ENCODE assay signal across 27 cellular contexts in the genomic region with DNA sequence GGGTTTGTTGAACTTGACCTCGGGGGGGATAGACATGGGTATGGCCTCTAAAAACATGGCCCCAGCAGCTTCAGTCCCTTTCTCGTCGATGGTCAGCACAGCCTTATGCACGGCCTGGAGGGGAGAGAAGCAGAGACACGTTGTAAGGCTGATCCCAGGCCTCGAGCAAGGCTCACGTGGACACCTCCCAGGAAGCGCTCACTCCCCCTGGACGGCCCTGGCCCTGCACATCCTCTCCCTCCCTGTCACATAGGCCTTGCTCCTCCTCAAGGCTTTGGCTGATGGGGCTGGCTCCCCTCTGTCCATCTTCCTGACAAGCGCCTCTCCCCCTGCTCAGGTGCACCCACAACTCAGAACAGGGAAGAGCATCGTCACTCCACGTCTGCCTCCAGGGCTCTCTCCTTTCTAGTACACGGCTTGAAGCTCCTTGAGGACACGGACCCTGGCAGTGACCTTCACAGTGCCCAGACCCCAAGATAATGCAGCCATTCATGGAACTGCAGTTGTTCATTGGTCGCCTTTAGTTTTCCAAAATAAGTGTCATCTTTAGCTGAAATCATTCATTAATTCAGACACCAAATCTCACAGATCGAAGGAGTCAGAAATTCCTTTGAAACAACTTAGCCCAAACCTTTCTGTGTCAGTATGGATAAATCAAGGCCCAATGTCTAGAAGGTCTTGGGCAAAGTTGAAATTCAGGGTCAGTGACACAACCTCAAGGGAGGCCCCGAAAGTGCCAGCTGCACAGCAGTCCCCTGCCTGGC. TPM values are rescaled to one million over a fixed set of nuclear protein-coding genes. Genes with fewer than 3 reads are reported as not detected.
A peak's percentile ranks its signal among the peaks of the same experiment; 100 is the strongest.
DNase-seq lines count a peak whose midpoint lies in the region; ATAC-seq and TF ChIP-seq lines count a peak whose summit lies in the region.
"Had no signal": no experiment of that assay in that cellular context is flagged by ENCODE, and none has a peak within 500 bp of the region (broad histone marks: within the 10 kb centered on the region; RNA-seq: fewer than 3 reads in every experiment).

No MANE protein-coding gene starts in this region.

- peak overlapping the region; percentile 57 to 67 for H3K27ac Mint-ChIP-seq in activated naive CD4-positive, alpha-beta T cell treated with anti-CD3 and anti-CD28 coated beads, Interleukin-2, amount 50 U/mL, for 72 hours
- H3K27ac Mint-ChIP-seq in activated naive CD4-positive, alpha-beta T cell treated with anti-CD3 and anti-CD28 coated beads, Interleukin-2, amount 10 ng/mL, durations not matched to agents 7 days and 5 days = no peak overlapping the region
- H3K27ac Mint-ChIP-seq in activated T-helper 17 cell treated with anti-CD3 and anti-CD28 coated beads, Interleukin-2, amount 50 U/mL, for 72 hours = peak overlapping the region; percentile 89
- H3K27ac Mint-ChIP-seq: CD4-positive, alpha-beta T cell; GM23338; HFFc6 had no signal

- peaks cover 4% of the 10 kb centered on the region for H3K27me3 Mint-ChIP-seq in activated naive CD4-positive, alpha-beta T cell treated with anti-CD3 and anti-CD28 coated beads, Interleukin-2, amount 10 ng/mL, durations not matched to agents 7 days and 5 days
- H3K27me3 Mint-ChIP-seq in activated T-helper 17 cell treated with anti-CD3 and anti-CD28 coated beads, Interleukin-2, amount 50 U/mL, for 72 hours = peaks cover 4% of the 10 kb centered on the region
- H3K27me3 Mint-ChIP-seq: CD4-positive, alpha-beta T cell had no signal

- POLR2A ChIA-PET in PC-9 (lab: Charles Lee; ENCODE audit: unreplicated experiment) = no interaction called here

- ATAC-seq in activated naive CD4-positive, alpha-beta T cell treated with anti-CD3 and anti-CD28 coated beads, Interleukin-2, amount 50 U/mL, for 72 hours = no peak
- ATAC-seq in activated T-helper 17 cell treated with anti-CD3 and anti-CD28 coated beads, Interleukin-2, amount 50 U/mL, for 72 hours (replicated peaks) = no peak
- ATAC-seq in GM21825 (IDR thresholded peaks at IDR 0.05; ENCODE audit: unreplicated experiment) = no peak
- ATAC-seq: GM23338, PC-3 had no signal

- intact Hi-C loops in PC-9 (cut with micrococcal nuclease; ENCODE audit: unreplicated experiment) = no loop called here

- no peaks in the 10 kb centered on the region for H3K9me2 ChIP-seq in PC-9 (ENCODE audit: insufficient read depth)

- H3F3A ChIP-seq in PC-9 (ENCODE audit: insufficient read depth, low read depth) = no peaks in the 10 kb centered on the region

- H3K36me3 ChIP-seq in liver (ENCODE audit: control insufficient read depth in 4 of 4, insufficient read depth in 3 of 4, low read depth in 1 of 4, low read length in 3 of 4) (peaks cover 5 to 39% (median 25%) of the 10 kb centered on the region in 4 donors), neutrophil (peaks cover 79% of the 10 kb centered on the region), PC-9 (ENCODE audit: low read depth) (no peaks in the 10 kb centered on the region)
- H3K36me3 ChIP-seq: BLaER1, HAP-1 had no signal

- 69% methylated on average over 17 of the region's 17 CpGs for WGBS in liver

- TF ChIP-seq CTCF in liver (IDR thresholded peaks at IDR 0.05; ENCODE audit: low read depth, low read length, missing input control) (no peak), neutrophil (IDR thresholded peaks at IDR 0.05) (no peak), PC-9 (conservative IDR thresholded peaks at IDR 0.05) (no peak)

- H3K79me2 ChIP-seq in PC-9 (ENCODE audit: low read depth) = no peaks in the 10 kb centered on the region

- H3K9me3 Mint-ChIP-seq in activated naive CD4-positive, alpha-beta T cell treated with anti-CD3 and anti-CD28 coated beads, Interleukin-2, amount 50 U/mL, for 72 hours = no peaks in the 10 kb centered on the region
- no peaks in the 10 kb centered on the region for H3K9me3 Mint-ChIP-seq in activated naive CD4-positive, alpha-beta T cell treated with anti-CD3 and anti-CD28 coated beads, Interleukin-2, amount 10 ng/mL, durations not matched to agents 7 days and 5 days
- H3K9me3 Mint-ChIP-seq in activated T-helper 17 cell treated with anti-CD3 and anti-CD28 coated beads, Interleukin-2, amount 50 U/mL, for 72 hours = peaks cover 4% of the 10 kb centered on the region
- H3K9me3 Mint-ChIP-seq: CD4-positive, alpha-beta T cell; GM23338 had no signal

- H3K4me1 Mint-ChIP-seq in activated naive CD4-positive, alpha-beta T cell treated with anti-CD3 and anti-CD28 coated beads, Interleukin-2, amount 10 ng/mL, durations not matched to agents 7 days and 5 days = no peaks in the 10 kb centered on the region
- H3K4me1 Mint-ChIP-seq in activated T-helper 17 cell treated with anti-CD3 and anti-CD28 coated beads, Interleukin-2, amount 50 U/mL, for 72 hours = peaks cover 42% of the 10 kb centered on the region

- no peak for TF ChIP-seq RAD21 in liver (IDR thresholded peaks at IDR 0.05)

- CTCF ChIA-PET in activated naive CD4-positive, alpha-beta T cell treated with anti-CD3 and anti-CD28 coated beads, Interleukin-2, amount 10 ng/mL, durations not matched to agents 7 days and 5 days (lab: Charles Lee) = interaction anchor here (1.2 kb wide), 1 partner anchor 108 kb away, joined by 3 read pairs; no protein-coding TSS in a partner anchor
- CTCF ChIA-PET in PC-9 (lab: Charles Lee) = no interaction called here

- H3K27me3 ChIP-seq in liver (ENCODE audit: control insufficient read depth in 4 of 4, insufficient read depth in 4 of 4, low read length in 3 of 4) = no peaks in the 10 kb centered on the region
- no peaks in the 10 kb centered on the region for H3K27me3 ChIP-seq in neutrophil
- H3K27me3 ChIP-seq in PC-9 (ENCODE audit: insufficient read depth, low read depth) = peaks cover 25% of the 10 kb centered on the region; the same call in 1 of the 2 replicates
- H3K27me3 ChIP-seq: BLaER1 had no signal

- H3K36me3 Mint-ChIP-seq in activated naive CD4-positive, alpha-beta T cell treated with anti-CD3 and anti-CD28 coated beads, Interleukin-2, amount 50 U/mL, for 72 hours = no peaks in the 10 kb centered on the region
- H3K36me3 Mint-ChIP-seq in activated naive CD4-positive, alpha-beta T cell treated with anti-CD3 and anti-CD28 coated beads, Interleukin-2, amount 10 ng/mL, durations not matched to agents 7 days and 5 days = no peaks in the 10 kb centered on the region
- H3K36me3 Mint-ChIP-seq in activated T-helper 17 cell treated with anti-CD3 and anti-CD28 coated beads, Interleukin-2, amount 50 U/mL, for 72 hours (ENCODE audit: low read depth) = peaks cover 49% of the 10 kb centered on the region

- H3K4me2 ChIP-seq in PC-9 = no peak overlapping the region
- H3K4me2 ChIP-seq: BLaER1, GM23338 had no signal

- H2AFZ ChIP-seq in PC-9 = no peak overlapping the region
- H2AFZ ChIP-seq: GM23338 had no signal

- H4K20me1 ChIP-seq in PC-9 (ENCODE audit: insufficient read depth) = no peaks in the 10 kb centered on the region
- H4K20me1 ChIP-seq: BLaER1 had no signal

- H3K9ac ChIP-seq in liver (ENCODE audit: low read depth in 1 of 2, low read length in 2 of 2) = no peak overlapping the region
- H3K9ac ChIP-seq: BLaER1 had no signal

- H3K4me1 ChIP-seq in liver (ENCODE audit: control insufficient read depth in 4 of 4, insufficient read depth in 4 of 4, low read length in 3 of 4) (peaks cover 0 to 11% (median under 1%) of the 10 kb centered on the region in 4 donors), neutrophil (ENCODE audit: control insufficient read depth in 1 of 2, insufficient read depth in 1 of 2, low read depth in 1 of 2, low read length in 1 of 2) (peaks cover 19 to 22% of the 10 kb centered on the region in 2 experiments), PC-9 (replicated peaks; ENCODE audit: insufficient read depth) (no peaks in the 10 kb centered on the region)

- BruUV-seq in PC-9 (replicated peaks; lab: Mats Ljungman, UMichigan) = no TSS peak

- peak in 1 of 2 donors; percentile 28 for DNase-seq in activated naive CD4-positive, alpha-beta T cell treated with anti-CD3 and anti-CD28 coated beads, Interleukin-2, amount 50 U/mL, for 72 hours (ENCODE audit: low spot score in 2 of 2)
- no peak for DNase-seq in activated naive CD4-positive, alpha-beta T cell treated with anti-CD3 and anti-CD28 coated beads, Interleukin-2, amount 10 ng/mL, durations not matched to agents 7 days and 5 days
- no peak for DNase-seq in PC-9
- no peak for DNase-seq in stimulated activated CD4-positive, alpha-beta T cell treated with anti-CD3 and anti-CD28 coated beads, Interleukin-1b, Interleukin-23, amount 100 ng/mL, for 48 hours
- DNase-seq: CD4-positive, alpha-beta T cell; HFFc6; KBM-7; MV-4-11; NCI-H1105; NCI-H1436 treated with DMSO at 0.1 percent for 48 hours; NCI-H187 treated with DMSO at 0.1 percent for 48 hours; NCI-H2171 treated with DMSO at 0.1 percent for 48 hours; NCI-H345; NCI-H510A treated with DMSO at 0.1 percent for 48 hours; PC-3; SHP77 treated with DMSO at 0.1 percent for 48 hours had no signal

- H3K4me3 Mint-ChIP-seq in activated naive CD4-positive, alpha-beta T cell treated with anti-CD3 and anti-CD28 coated beads, Interleukin-2, amount 10 ng/mL, durations not matched to agents 7 days and 5 days = no peak overlapping the region
- H3K4me3 Mint-ChIP-seq in activated T-helper 17 cell treated with anti-CD3 and anti-CD28 coated beads, Interleukin-2, amount 50 U/mL, for 72 hours = peak overlapping the region; percentile 82
- H3K4me3 Mint-ChIP-seq: CD4-positive, alpha-beta T cell; GM23338; HFFc6 had no signal

- H3K4me3 ChIP-seq in liver (ENCODE audit: low read depth in 1 of 3, low read length in 3 of 3) (no peak overlapping the region), neutrophil (ENCODE audit: low read depth in 1 of 2, low read length in 1 of 2) (no peak overlapping the region), PC-9 (no peak overlapping the region)
- H3K4me3 ChIP-seq: BLaER1, GM23338, HAP-1 had no signal

- no peak overlapping the region for H3K27ac ChIP-seq in liver (ENCODE audit: low read depth in 1 of 2, low read length in 2 of 2)
- peak overlapping the region; percentile 63 for H3K27ac ChIP-seq in neutrophil
- H3K27ac ChIP-seq in PC-9 = no peak overlapping the region
- H3K27ac ChIP-seq: BLaER1 had no signal

- H3K9me3 ChIP-seq in liver (ENCODE audit: control insufficient read depth in 4 of 4, low read length in 3 of 4) (no peaks in the 10 kb centered on the region), neutrophil (peaks cover 5% of the 10 kb centered on the region), PC-9 (ENCODE audit: insufficient read depth, low read depth) (no peaks in the 10 kb centered on the region)
- H3K9me3 ChIP-seq: BLaER1, HAP-1 had no signal

RNA-seq across cellular contexts. Expression of gene SERPINA1, which starts 9.7 kb away (rescaled TPM):
- 10 to 100 TPM in 1 of 2 donors, 1 to 10 TPM in 1; 1.5 to 29.9 TPM for total RNA-seq in activated naive CD4-positive, alpha-beta T cell treated with anti-CD3 and anti-CD28 coated beads, Interleukin-2, amount 50 U/mL, for 72 hours
- 100 to 1,000 TPM in 1 of 2 donors, 1 to 10 TPM in 1; 1.3 to 160 TPM for total RNA-seq in activated T-helper 17 cell treated with anti-CD3 and anti-CD28 coated beads, Interleukin-2, amount 50 U/mL, for 72 hours
- over 10,000 TPM; 10,220 to 22,719 TPM for total RNA-seq in liver
- over 10,000 TPM; 28,447 to 47,972 TPM for polyA plus RNA-seq in liver
- total RNA-seq in PC-9 (2021) = not detected in 2 replicates
- total RNA-seq: GM23338, LHCN-M2 had no signal
- polyA plus RNA-seq: GM23338 had no signal

RNA-seq across cellular contexts. Expression of gene SERPINA2, which starts 12.2 kb away (rescaled TPM):
- total RNA-seq in activated naive CD4-positive, alpha-beta T cell treated with anti-CD3 and anti-CD28 coated beads, Interleukin-2, amount 50 U/mL, for 72 hours = not detected
- total RNA-seq in activated T-helper 17 cell treated with anti-CD3 and anti-CD28 coated beads, Interleukin-2, amount 50 U/mL, for 72 hours = under 1 TPM in 1 of 2 donors, not detected in 1; 0.29 TPM
- not detected for total RNA-seq in liver
- polyA plus RNA-seq in liver = not detected
- total RNA-seq in PC-9 (2021) = not detected in 2 replicates
- total RNA-seq: CD4-positive, alpha-beta T cell; GM23338; HFFc6; LHCN-M2; MCF 10A; PC-3; RPMI7951 had no signal
- polyA plus RNA-seq: AG04450, GM23338 had no signal

RNA-seq across cellular contexts. Expression of gene SERPINA6, which starts 55.6 kb away (rescaled TPM):
- not detected for total RNA-seq in activated naive CD4-positive, alpha-beta T cell treated with anti-CD3 and anti-CD28 coated beads, Interleukin-2, amount 50 U/mL, for 72 hours
- under 1 TPM in 1 of 2 donors, not detected in 1; 0.61 TPM for total RNA-seq in activated T-helper 17 cell treated with anti-CD3 and anti-CD28 coated beads, Interleukin-2, amount 50 U/mL, for 72 hours
- 100 to 1,000 TPM; 188 to 330 TPM for total RNA-seq in liver
- 100 to 1,000 TPM; 327 to 357 TPM for polyA plus RNA-seq in liver
- not detected in 2 replicates for total RNA-seq in PC-9 (2021)
- total RNA-seq: CD4-positive, alpha-beta T cell; GM23338; HFFc6; LHCN-M2; MCF 10A; PC-3 had no signal
- polyA plus RNA-seq: AG04450, GM23338 had no signal

Comparison
In these comparisons a context has a peak if more than half of its experiments do, and no peak if none do; other contexts are left out.
1. RNA of gene SERPINA1, which starts 9.7 kb away (total RNA-seq): 10,220 to 22,719 TPM in liver; 1.3 to 160 TPM in activated T-helper 17 cell treated with anti-CD3 and anti-CD28 coated beads, Interleukin-2, amount 50 U/mL, for 72 hours, 1.5 to 29.9 TPM in activated naive CD4-positive, alpha-beta T cell treated with anti-CD3 and anti-CD28 coated beads, Interleukin-2, amount 50 U/mL, for 72 hours and not detected in PC-9; every median in the first group is over 10 times any median in the second.
2. RNA of gene SERPINA6, which starts 55.6 kb away (total RNA-seq): 188 to 330 TPM in liver; 0.61 TPM in activated T-helper 17 cell treated with anti-CD3 and anti-CD28 coated beads, Interleukin-2, amount 50 U/mL, for 72 hours, not detected in activated naive CD4-positive, alpha-beta T cell treated with anti-CD3 and anti-CD28 coated beads, Interleukin-2, amount 50 U/mL, for 72 hours and not detected in PC-9; every median in the first group is over 100 times any median in the second.